Comparison of ENCODE assay signal across 1 cellular context in the genomic region with DNA sequence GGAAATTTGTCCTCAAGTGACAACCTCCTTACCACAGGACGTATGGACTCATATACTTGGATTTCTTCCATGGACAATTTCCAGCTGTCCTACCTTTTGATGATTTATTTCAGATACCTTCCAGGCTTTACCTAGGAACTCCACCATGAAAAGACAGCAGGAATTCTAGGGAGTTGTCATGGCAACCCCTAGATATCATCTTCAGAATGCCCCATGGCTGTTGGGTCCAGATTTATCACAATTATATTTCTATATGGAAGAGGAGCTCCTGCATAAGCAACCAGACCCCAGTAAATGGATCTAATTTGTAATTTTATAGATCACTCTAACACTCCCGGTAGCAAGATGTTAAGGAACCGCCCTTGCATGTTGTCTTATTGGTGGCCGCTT.
TF ChIP-seq lines count a peak whose summit lies in the region.

No MANE protein-coding gene starts in this region.

TF ChIP-seq in IMR-90, 13 proteins besides CTCF, POLR2A, EP300 and RAD21:
- no peak for TF ChIP-seq CHD1 (IDR thresholded peaks at IDR 0.05; ENCODE audit: low read depth, low read length)
- no peak for TF ChIP-seq RCOR1 (IDR thresholded peaks at IDR 0.05; ENCODE audit: insufficient replicate concordance, low read length)
- no peak for TF ChIP-seq NFE2L2 (IDR thresholded peaks at IDR 0.05; ENCODE audit: low read depth, low read length)
- no peak for TF ChIP-seq CEBPB (IDR thresholded peaks at IDR 0.05; ENCODE audit: low read depth, low read length)
- TF ChIP-seq, protein P1, sequence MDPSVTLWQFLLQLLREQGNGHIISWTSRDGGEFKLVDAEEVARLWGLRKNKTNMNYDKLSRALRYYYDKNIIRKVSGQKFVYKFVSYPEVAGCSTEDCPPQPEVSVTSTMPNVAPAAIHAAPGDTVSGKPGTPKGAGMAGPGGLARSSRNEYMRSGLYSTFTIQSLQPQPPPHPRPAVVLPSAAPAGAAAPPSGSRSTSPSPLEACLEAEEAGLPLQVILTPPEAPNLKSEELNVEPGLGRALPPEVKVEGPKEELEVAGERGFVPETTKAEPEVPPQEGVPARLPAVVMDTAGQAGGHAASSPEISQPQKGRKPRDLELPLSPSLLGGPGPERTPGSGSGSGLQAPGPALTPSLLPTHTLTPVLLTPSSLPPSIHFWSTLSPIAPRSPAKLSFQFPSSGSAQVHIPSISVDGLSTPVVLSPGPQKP (IDR thresholded peaks at IDR 0.05; ENCODE audit: borderline replicate concordance, low read depth, low read length), result no peak
- no peak for TF ChIP-seq BHLHE40 (IDR thresholded peaks at IDR 0.05; ENCODE audit: low read depth, low read length)
- TF ChIP-seq MAFK (IDR thresholded peaks at IDR 0.05; ENCODE audit: low read depth, low read length), result no peak
- TF ChIP-seq MAZ (IDR thresholded peaks at IDR 0.05; ENCODE audit: borderline replicate concordance, low read depth, low read length), result no peak
- no peak for TF ChIP-seq MXI1 (IDR thresholded peaks at IDR 0.05; ENCODE audit: borderline replicate concordance, low read depth, low read length)
- no peak for TF ChIP-seq FOS (IDR thresholded peaks at IDR 0.05; ENCODE audit: low read depth, low read length)
- no peak for TF ChIP-seq RFX5 (IDR thresholded peaks at IDR 0.05; ENCODE audit: low read depth, low read length)
TF ChIP-seq in IMR-90: peak in this region for 0.
